22 cellular contexts compared by ENCODE assay signal in genomic region chr11:69775163-69775755, GRCh38. TPM values are rescaled to one million over a fixed set of nuclear protein-coding genes. Genes with fewer than 3 reads are reported as not detected.
DNase-seq lines count a peak whose midpoint lies in the region; ATAC-seq and TF ChIP-seq lines count a peak whose summit lies in the region.
"Had no signal": no experiment of that assay in that cellular context is flagged by ENCODE, and none has a peak within 500 bp of the region (broad histone marks: within the 10 kb centered on the region; RNA-seq: fewer than 3 reads in every experiment).

A gene with protein sequence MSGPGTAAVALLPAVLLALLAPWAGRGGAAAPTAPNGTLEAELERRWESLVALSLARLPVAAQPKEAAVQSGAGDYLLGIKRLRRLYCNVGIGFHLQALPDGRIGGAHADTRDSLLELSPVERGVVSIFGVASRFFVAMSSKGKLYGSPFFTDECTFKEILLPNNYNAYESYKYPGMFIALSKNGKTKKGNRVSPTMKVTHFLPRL (minus strand): TSS chr11:69775341. CDS start chr11:69775084, 257 bp downstream.

- H3F3A ChIP-seq in neural cell (ENCODE audit: insufficient read depth, low read length, poor library complexity, severe bottlenecking): no peaks in the 10 kb centered on the region

- H3K9me2 ChIP-seq in neural cell (ENCODE audit: insufficient read depth, low read length): no peaks in the 10 kb centered on the region

- TF ChIP-seq POLR2A in vagina (IDR thresholded peaks at IDR 0.05): no peak

- intact Hi-C loops in vagina (cut with DNase I): no loop called here

- no peaks in the 10 kb centered on the region for H3K79me2 ChIP-seq in neural cell (replicated peaks; ENCODE audit: insufficient read depth, low read length)

- TF ChIP-seq RAD21 in neural cell (conservative IDR thresholded peaks at IDR 0.05): no peak

- TF ChIP-seq CTCF in neural cell (IDR thresholded peaks at IDR 0.05; ENCODE audit: poor library complexity, severe bottlenecking): no peak
- TF ChIP-seq CTCF in vagina (IDR thresholded peaks at IDR 0.05): no peak

- no CpG with 5 or more reads among the region's 66 CpGs for WGBS in iPS DF 6.9 (ENCODE audit: insufficient coverage, insufficient read length)

- H3K4me1 ChIP-seq in BLaER1 treated with 17β-estradiol and CSF1 and Interleukin-3, amounts not matched to agents 10 nM and 100 nM: peaks cover 4 to 14% (median 11%) of the 10 kb centered on the region in 10 experiments; a peak in 15 of 20 replicates
- H3K4me1 ChIP-seq in iPS DF 6.9 (ENCODE audit: control insufficient read depth, insufficient read depth, low read length) (peaks cover 13% of the 10 kb centered on the region), vagina (no peaks in the 10 kb centered on the region)

- H3K4me1 Mint-ChIP-seq in stimulated activated memory B cell treated with anti-CD40 and anti-IgM and Interleukin-4, amounts not matched to agents 10 μg/mL and 1 μg/mL and 100 μg/mL, for 72 hours: no peaks in the 10 kb centered on the region
- H3K4me1 Mint-ChIP-seq: activated CD4-positive, alpha-beta T cell treated with anti-CD3 and anti-CD28 coated beads, Interleukin-2, amount 10 ng/mL, durations not matched to agents 7 days and 5 days; activated naive CD4-positive, alpha-beta T cell treated with anti-CD3 and anti-CD28 coated beads, Interleukin-2, amount 50 U/mL, for 24 hours; stimulated activated naive CD8-positive, alpha-beta T cell treated with anti-CD3 and anti-CD28 coated beads, Interleukin-15, amount 100 ng/mL, for 72 hours had no signal

- H3K4me3 Mint-ChIP-seq in stimulated activated memory B cell treated with anti-CD40 and anti-IgM and Interleukin-4, amounts not matched to agents 10 μg/mL and 1 μg/mL and 100 μg/mL, for 72 hours: no peak within 1 kb of the TSS
- H3K4me3 Mint-ChIP-seq: activated CD4-positive, alpha-beta T cell treated with anti-CD3 and anti-CD28 coated beads, Interleukin-2, amount 10 ng/mL, durations not matched to agents 7 days and 5 days; activated naive CD4-positive, alpha-beta T cell treated with anti-CD3 and anti-CD28 coated beads, Interleukin-2, amount 50 U/mL, for 24 hours; activated T-cell treated with anti-CD3 and anti-CD28 coated beads, Interleukin-2, amount 50 U/mL, for 4 hours; stimulated activated naive CD8-positive, alpha-beta T cell treated with anti-CD3 and anti-CD28 coated beads, Interleukin-15, amount 100 ng/mL, for 72 hours had no signal

- no peaks in the 10 kb centered on the region for H3K9me3 ChIP-seq in BLaER1 treated with 17β-estradiol and CSF1 and Interleukin-3, amounts not matched to agents 10 nM and 100 nM (replicated peaks in 1 of 11)
- no peaks in the 10 kb centered on the region for H3K9me3 ChIP-seq in iPS DF 6.9 (ENCODE audit: control insufficient read depth, insufficient read depth, low read length)
- no peaks in the 10 kb centered on the region for H3K9me3 ChIP-seq in neural cell (ENCODE audit: low read length)
- H3K9me3 ChIP-seq in vagina: no peaks in the 10 kb centered on the region

- H3K9ac ChIP-seq in BLaER1 treated with 17β-estradiol and CSF1 and Interleukin-3, amounts not matched to agents 10 nM and 100 nM: peak within 1 kb of the TSS in 3 of 11 experiments; percentile 8 to 16 (median 15); a peak in 4 of 22 replicates
- H3K9ac ChIP-seq in neural cell (ENCODE audit: low read length): no peak within 1 kb of the TSS

- no peak within 1 kb of the TSS for H3K27ac Mint-ChIP-seq in stimulated activated memory B cell treated with anti-CD40 and anti-IgM and Interleukin-4, amounts not matched to agents 10 μg/mL and 1 μg/mL and 100 μg/mL, for 72 hours
- H3K27ac Mint-ChIP-seq: activated CD4-positive, alpha-beta T cell treated with anti-CD3 and anti-CD28 coated beads, Interleukin-2, amount 10 ng/mL, durations not matched to agents 7 days and 5 days; activated naive CD4-positive, alpha-beta T cell treated with anti-CD3 and anti-CD28 coated beads, Interleukin-2, amount 50 U/mL, for 24 hours; stimulated activated naive CD8-positive, alpha-beta T cell treated with anti-CD3 and anti-CD28 coated beads, Interleukin-15, amount 100 ng/mL, for 72 hours had no signal

- no peak within 1 kb of the TSS for H3K27ac ChIP-seq in BLaER1 treated with 17β-estradiol and CSF1 and Interleukin-3, amounts not matched to agents 10 nM and 100 nM
- no peak within 1 kb of the TSS for H3K27ac ChIP-seq in iPS DF 6.9 (ENCODE audit: low read length)
- no peak within 1 kb of the TSS for H3K27ac ChIP-seq in neural cell (ENCODE audit: low read length)
- H3K27ac ChIP-seq in vagina: no peak within 1 kb of the TSS
- H3K27ac ChIP-seq: coronary artery had no signal

- no peak for TF ChIP-seq EP300 in neural cell (conservative IDR thresholded peaks at IDR 0.05; ENCODE audit: poor library complexity, severe bottlenecking)

- peaks cover 0 to 46% (median 16%) of the 10 kb centered on the region in 11 experiments; a peak in 12 of 22 replicates for H4K20me1 ChIP-seq in BLaER1 treated with 17β-estradiol and CSF1 and Interleukin-3, amounts not matched to agents 10 nM and 100 nM
- no peaks in the 10 kb centered on the region for H4K20me1 ChIP-seq in neural cell (ENCODE audit: insufficient read depth)

- H3K9me3 Mint-ChIP-seq in stimulated activated memory B cell treated with anti-CD40 and anti-IgM and Interleukin-4, amounts not matched to agents 10 μg/mL and 1 μg/mL and 100 μg/mL, for 72 hours: no peaks in the 10 kb centered on the region
- H3K9me3 Mint-ChIP-seq: activated CD4-positive, alpha-beta T cell treated with anti-CD3 and anti-CD28 coated beads, Interleukin-2, amount 10 ng/mL, durations not matched to agents 7 days and 5 days; activated naive CD4-positive, alpha-beta T cell treated with anti-CD3 and anti-CD28 coated beads, Interleukin-2, amount 50 U/mL, for 24 hours; activated T-cell treated with anti-CD3 and anti-CD28 coated beads, Interleukin-2, amount 50 U/mL, for 4 hours; stimulated activated naive CD8-positive, alpha-beta T cell treated with anti-CD3 and anti-CD28 coated beads, Interleukin-15, amount 100 ng/mL, for 72 hours had no signal

- H2AFZ ChIP-seq in neural cell (ENCODE audit: low read depth, low read length): no peak within 1 kb of the TSS

- DNase-seq in NCI-H69 (lab: John Stamatoyannopoulos, UW) (peak; percentile 53), iPS DF 6.9 (ENCODE audit: low read depth, low spot score) (no peak), vagina (ENCODE audit: extremely low spot score in 2 of 2) (no peak), GM19238 (ENCODE audit: insufficient read length, low spot score) (no peak), OCI-M2 (lab: John Stamatoyannopoulos, UW; ENCODE audit: unreplicated experiment) (no peak)
- DNase-seq: activated CD4-positive, alpha-beta T cell treated with anti-CD3 and anti-CD28 coated beads, Interleukin-2, amount 10 ng/mL, durations not matched to agents 7 days and 5 days; activated T-cell treated with anti-CD3 and anti-CD28 coated beads, Interleukin-2, amount 50 U/mL, for 4 hours; EL; NCI-H1436; NCI-H2171; NCI-H774; stimulated activated naive CD8-positive, alpha-beta T cell treated with anti-CD3 and anti-CD28 coated beads, Interleukin-15, amount 100 ng/mL, for 72 hours had no signal

- no peaks in the 10 kb centered on the region for H3K36me3 ChIP-seq in BLaER1 treated with 17β-estradiol and CSF1 and Interleukin-3, amounts not matched to agents 10 nM and 100 nM
- H3K36me3 ChIP-seq in iPS DF 6.9 (ENCODE audit: control insufficient read depth, insufficient read depth, low read length) (no peaks in the 10 kb centered on the region; the same call in 1 of the 2 replicates), neural cell (ENCODE audit: insufficient read depth, low read length) (no peaks in the 10 kb centered on the region), vagina (no peaks in the 10 kb centered on the region)

- no peaks in the 10 kb centered on the region for H3K36me3 Mint-ChIP-seq in stimulated activated memory B cell treated with anti-CD40 and anti-IgM and Interleukin-4, amounts not matched to agents 10 μg/mL and 1 μg/mL and 100 μg/mL, for 72 hours
- H3K36me3 Mint-ChIP-seq: activated naive CD4-positive, alpha-beta T cell treated with anti-CD3 and anti-CD28 coated beads, Interleukin-2, amount 50 U/mL, for 24 hours had no signal

- no peak for ATAC-seq in stimulated activated memory B cell treated with anti-CD40 and anti-IgM and Interleukin-4, amounts not matched to agents 10 μg/mL and 1 μg/mL and 100 μg/mL, for 72 hours
- ATAC-seq: activated T-cell treated with anti-CD3 and anti-CD28 coated beads, Interleukin-2, amount 50 U/mL, for 4 hours; sciatic nerve; stimulated activated naive CD8-positive, alpha-beta T cell treated with anti-CD3 and anti-CD28 coated beads, Interleukin-15, amount 100 ng/mL, for 72 hours had no signal

- peaks cover 35 to 52% (median 46%) of the 10 kb centered on the region in 11 experiments for H3K27me3 ChIP-seq in BLaER1 treated with 17β-estradiol and CSF1 and Interleukin-3, amounts not matched to agents 10 nM and 100 nM
- H3K27me3 ChIP-seq in iPS DF 6.9 (ENCODE audit: control insufficient read depth, insufficient read depth, low read length): peaks cover 15% of the 10 kb centered on the region; the same call in 1 of the 2 replicates
- H3K27me3 ChIP-seq in neural cell (ENCODE audit: insufficient read depth, low read depth, low read length): peaks cover 61% of the 10 kb centered on the region
- H3K27me3 ChIP-seq in vagina: peaks cover 10% of the 10 kb centered on the region

- peak within 1 kb of the TSS; percentile 75 to 97 (median 89) for H3K4me2 ChIP-seq in BLaER1 treated with 17β-estradiol and CSF1 and Interleukin-3, amounts not matched to agents 10 nM and 100 nM
- no peak within 1 kb of the TSS for H3K4me2 ChIP-seq in neural cell (ENCODE audit: low read length)

- H3K27me3 Mint-ChIP-seq in stimulated activated memory B cell treated with anti-CD40 and anti-IgM and Interleukin-4, amounts not matched to agents 10 μg/mL and 1 μg/mL and 100 μg/mL, for 72 hours: peaks cover 26% of the 10 kb centered on the region

- peak within 1 kb of the TSS; percentile 42 to 68 (median 52) for H3K4me3 ChIP-seq in BLaER1 treated with 17β-estradiol and CSF1 and Interleukin-3, amounts not matched to agents 10 nM and 100 nM
- peak within 1 kb of the TSS; percentile 40; the same call in 1 of the 2 replicates for H3K4me3 ChIP-seq in iPS DF 6.9 (ENCODE audit: low read length)
- H3K4me3 ChIP-seq in neural cell (ENCODE audit: low read length): peak within 1 kb of the TSS; percentile 43
- no peak within 1 kb of the TSS for H3K4me3 ChIP-seq in vagina
- H3K4me3 ChIP-seq: coronary artery had no signal

TF ChIP-seq in neural cell, 6 proteins besides CTCF, POLR2A, EP300 and RAD21 (continues in another document):
- TF ChIP-seq SMC3 (conservative IDR thresholded peaks at IDR 0.05; ENCODE audit: poor library complexity) (no peak), POLR2AphosphoS5 (IDR thresholded peaks at IDR 0.05) (no peak), MXI1 (conservative IDR thresholded peaks at IDR 0.05; ENCODE audit: poor library complexity, severe bottlenecking) (no peak), EZH2 (IDR thresholded peaks at IDR 0.05; ENCODE audit: borderline replicate concordance, insufficient read depth, low read length, poor library complexity, severe bottlenecking) (no peak), TAF1 (IDR thresholded peaks at IDR 0.05; ENCODE audit: low read depth) (no peak)

RNA-seq across cellular contexts. Expression of the gene that starts here (rescaled TPM):
- polyA plus RNA-seq in neural cell: not detected in 2 replicates
- not detected in 2 replicates for polyA minus RNA-seq in neural cell
- total RNA-seq in vagina: not detected
- total RNA-seq: activated CD4-positive, alpha-beta T cell treated with anti-CD3 and anti-CD28 coated beads, Interleukin-2, amount 10 ng/mL, durations not matched to agents 7 days and 5 days; activated T-cell treated with anti-CD3 and anti-CD28 coated beads, Interleukin-2, amount 50 U/mL, for 4 hours; frontal cortex; LHCN-M2; lung microvascular endothelial cell; urinary bladder had no signal
- polyA plus RNA-seq: urinary bladder had no signal

Comparison
In these comparisons a context has a peak if more than half of its experiments do, and no peak if none do; other contexts are left out.
1. H3K4me3 ChIP-seq: peak in BLaER1 treated with 17β-estradiol and CSF1 and Interleukin-3, amounts not matched to agents 10 nM and 100 nM (10 of 10), iPS DF 6.9 (single experiment) and neural cell (single experiment); none in vagina (0 of 2).